13 cellular contexts compared by ENCODE assay signal in the genomic region with DNA sequence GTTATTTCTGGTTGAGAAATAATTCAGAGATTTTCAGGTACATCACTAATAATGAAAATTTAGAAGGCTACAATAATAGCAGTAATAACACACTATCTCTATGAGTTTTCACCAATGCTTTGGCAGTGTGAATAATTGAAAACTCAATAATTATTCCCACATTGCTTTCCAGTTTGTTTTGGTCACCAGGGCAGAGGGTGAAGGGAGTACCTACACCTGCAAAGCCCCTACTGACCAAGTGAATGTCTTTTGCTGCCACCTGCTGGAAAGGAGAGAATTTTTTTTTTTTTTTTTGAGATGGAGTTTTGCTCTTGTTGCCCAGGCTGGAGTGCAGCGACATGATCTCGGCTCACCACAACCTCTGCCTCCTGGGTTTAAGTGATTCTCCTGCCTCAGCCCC. TPM values are rescaled to one million over a fixed set of nuclear protein-coding genes. Genes with fewer than 3 reads are reported as not detected.
DNase-seq lines count a peak whose midpoint lies in the region; ATAC-seq, FAIRE-seq and TF ChIP-seq lines count a peak whose summit lies in the region.
"Had no signal": no experiment of that assay in that cellular context is flagged by ENCODE, and none has a peak within 500 bp of the region (broad histone marks: within the 10 kb centered on the region; RNA-seq: fewer than 3 reads in every experiment).

No MANE protein-coding gene starts in this region.

- H3K9me3 ChIP-seq in left ventricle myocardium inferior (replicated peaks) (no peaks in the 10 kb centered on the region), ovary (no peaks in the 10 kb centered on the region)
- H3K9me3 ChIP-seq: thoracic aorta had no signal

- peaks cover 100% of the 10 kb centered on the region for H3K27me3 ChIP-seq in left ventricle myocardium inferior (ENCODE audit: low read depth)
- no peaks in the 10 kb centered on the region for H3K27me3 ChIP-seq in ovary

- no peak overlapping the region for H3K4me3 ChIP-seq in left ventricle myocardium inferior
- H3K4me3 ChIP-seq in ovary: no peak overlapping the region
- H3K4me3 ChIP-seq: skin epidermis, thoracic aorta had no signal

- DNase-seq in left ventricle myocardium inferior (no peak), left ventricle myocardium superior (no peak), NCI-H2227 (lab: John Stamatoyannopoulos, UW; ENCODE audit: unreplicated experiment) (peak; percentile 32), dermis blood vessel endothelial cell (peak; percentile 12), urothelium cell line (ENCODE audit: low spot score) (peak; percentile 21), posterior vena cava (ENCODE audit: low spot score) (no peak), mesenteric fat pad (ENCODE audit: low spot score) (no peak), ovary (no peak)
- DNase-seq: activated T-cell treated with anti-CD3 and anti-CD28 coated beads, Interleukin-2, amount 50 U/mL, for 24 hours had no signal

- H3K4me1 ChIP-seq in left ventricle myocardium inferior (peaks cover 24% of the 10 kb centered on the region), ovary (ENCODE audit: insufficient read depth) (peaks cover 2% of the 10 kb centered on the region)

- no peaks in the 10 kb centered on the region for H3K36me3 ChIP-seq in left ventricle myocardium inferior
- no peaks in the 10 kb centered on the region for H3K36me3 ChIP-seq in ovary
- H3K36me3 ChIP-seq: thoracic aorta had no signal

- TF ChIP-seq CTCF in left ventricle myocardium inferior (IDR thresholded peaks at IDR 0.05; ENCODE audit: borderline replicate concordance): peak; percentile 38
- no peak for TF ChIP-seq CTCF in ovary (IDR thresholded peaks at IDR 0.05)

- no peak for ATAC-seq in left ventricle myocardium superior

- FAIRE-seq in urothelium cell line (lab: Jason Lieb, UNC): no peak
- FAIRE-seq: G401.6, RCC 7860 had no signal

- H3K27ac ChIP-seq in left ventricle myocardium inferior (replicated peaks) (no peak overlapping the region), ovary (no peak overlapping the region)
- H3K27ac ChIP-seq: skin epidermis, thoracic aorta had no signal

- intact Hi-C loops in left ventricle myocardium inferior (cut with micrococcal nuclease): no loop called here
- intact Hi-C loops in left ventricle myocardium superior (cut with micrococcal nuclease): no loop called here
- intact Hi-C loops in posterior vena cava (cut with DNase I): no loop called here
- intact Hi-C loops in ovary (cut with DNase I): no loop called here

- WGBS in ovary, 3 donors: 19 to 38% (median 22%) methylated on average over 2 of the region's 2 CpGs

- TF ChIP-seq EP300 in ovary (IDR thresholded peaks at IDR 0.05): no peak

- TF ChIP-seq POLR2A in ovary (IDR thresholded peaks at IDR 0.05): no peak

RNA-seq across cellular contexts. Expression of gene NELL1, which starts 3.2 kb away (rescaled TPM):
- not detected for total RNA-seq in left ventricle myocardium inferior
- total RNA-seq in left ventricle myocardium superior: not detected
- not detected in 2 replicates for total RNA-seq in dermis blood vessel endothelial cell
- total RNA-seq in posterior vena cava: not detected
- not detected for total RNA-seq in mesenteric fat pad
- under 1 TPM in 2 of 7 donors, not detected in 5; 0.34 to 0.38 TPM for total RNA-seq in ovary
- under 1 TPM; 0.21 to 0.43 TPM for polyA plus RNA-seq in ovary

Comparison
In these comparisons a context has a peak if more than half of its experiments do, and no peak if none do; other contexts are left out.
1. DNase-seq: peak in NCI-H2227 (single experiment), dermis blood vessel endothelial cell (single experiment) and urothelium cell line (single experiment); none in left ventricle myocardium inferior (single experiment), left ventricle myocardium superior (single experiment), posterior vena cava (single experiment), mesenteric fat pad (single experiment) and ovary (0 of 5).